Comparison of ENCODE assay signal across 21 cellular contexts in genomic region chr1:196102826-196103225, GRCh38.
A peak's percentile ranks its signal among the peaks of the same experiment; 100 is the strongest.
DNase-seq lines count a peak whose midpoint lies in the region; ATAC-seq, FAIRE-seq and TF ChIP-seq lines count a peak whose summit lies in the region.
"Had no signal": no experiment of that assay in that cellular context is flagged by ENCODE, and none has a peak within 500 bp of the region (broad histone marks: within the 10 kb centered on the region; RNA-seq: fewer than 3 reads in every experiment).

No MANE protein-coding gene starts in this region.

- H4K20me1 ChIP-seq in OCI-LY7 (ENCODE audit: insufficient read depth, low read length) = no peaks in the 10 kb centered on the region
- H4K20me1 ChIP-seq: BLaER1 had no signal

- no peak overlapping the region for H3K27ac ChIP-seq in OCI-LY7 (ENCODE audit: low read depth, low read length, poor library complexity, severe bottlenecking)
- H3K27ac ChIP-seq: BLaER1 had no signal

- H3K4me3 ChIP-seq in epithelial cell of esophagus (ENCODE audit: low read length) (no peak overlapping the region), OCI-LY7 (ENCODE audit: low read depth, low read length, poor library complexity, severe bottlenecking) (no peak overlapping the region)
- H3K4me3 ChIP-seq: BLaER1 had no signal

- no TSS peak for BruUV-seq in OCI-LY7 (replicated peaks; lab: Mats Ljungman, UMichigan)

- H3K36me3 ChIP-seq in OCI-LY7 (ENCODE audit: insufficient read depth, low read length) = no peaks in the 10 kb centered on the region
- H3K36me3 ChIP-seq: BE2C, BLaER1 had no signal

- no peaks in the 10 kb centered on the region for H3K79me2 ChIP-seq in OCI-LY7 (ENCODE audit: insufficient read depth, low read depth, low read length)

- no peak for TF ChIP-seq CTCF in D721Med (IDR thresholded peaks at IDR 0.05; ENCODE audit: insufficient read depth, missing control alignments)
- no peak for TF ChIP-seq CTCF in epithelial cell of esophagus (IDR thresholded peaks at IDR 0.05; ENCODE audit: insufficient read depth, low read depth, low read length, missing control alignments)
- TF ChIP-seq CTCF in OCI-LY7 (conservative IDR thresholded peaks at IDR 0.05; ENCODE audit: low read length) = no peak

- no peaks in the 10 kb centered on the region for H3K4me1 ChIP-seq in OCI-LY7 (ENCODE audit: insufficient read depth, low read length, poor library complexity, severe bottlenecking)
- H3K4me1 ChIP-seq: BE2C, BLaER1 had no signal

- no peak overlapping the region for H3K4me2 ChIP-seq in OCI-LY7 (ENCODE audit: low read length)
- H3K4me2 ChIP-seq: BLaER1 had no signal

- peak; percentile 77 for FAIRE-seq in D721Med (lab: Jason Lieb, UNC)
- FAIRE-seq in TTC549 (lab: Jason Lieb, UNC) = peak; percentile 3
- FAIRE-seq: A204.1, G401.6, GM12891, GM19239 had no signal

- intact Hi-C loops in OCI-LY7 (cut with micrococcal nuclease; ENCODE audit: unreplicated experiment) = no loop called here

- CTCF ChIA-PET in OCI-LY7 (lab: Charles Lee; ENCODE audit: unreplicated experiment) = no interaction called here

- no peak for ATAC-seq in HG03439 (IDR thresholded peaks at IDR 0.05; ENCODE audit: unreplicated experiment)

- POLR2A ChIA-PET in OCI-LY7 (lab: Charles Lee) = no interaction called here

- no peaks in the 10 kb centered on the region for H3K9me2 ChIP-seq in OCI-LY7 (ENCODE audit: insufficient read depth, low read length)

- H2AFZ ChIP-seq in OCI-LY7 (ENCODE audit: low read length) = no peak overlapping the region

- peaks cover 5% of the 10 kb centered on the region; the same call in 1 of the 2 replicates for H3K9me3 ChIP-seq in OCI-LY7 (ENCODE audit: low read length)
- H3K9me3 ChIP-seq: BE2C had no signal

- DNase-seq in D721Med (ENCODE audit: insufficient read length, low spot score) (no peak), epithelial cell of esophagus (ENCODE audit: low read depth) (peak; percentile 58), putamen (ENCODE audit: low spot score) (no peak), OCI-LY7 (ENCODE audit: low spot score) (no peak)
- DNase-seq: 8988T; ACHN; BE2C; C1 segment of cervical spinal cord; CD4-positive, alpha-beta memory T cell; CD4-positive, CD25-positive, alpha-beta regulatory T cell; CD8-positive, alpha-beta memory T cell; COR-L47; DMS79 treated with DMSO at 0.1 percent for 48 hours; GF-D8 had no signal
